Comparison of ENCODE assay signal across 8 cellular contexts in the genomic region with DNA sequence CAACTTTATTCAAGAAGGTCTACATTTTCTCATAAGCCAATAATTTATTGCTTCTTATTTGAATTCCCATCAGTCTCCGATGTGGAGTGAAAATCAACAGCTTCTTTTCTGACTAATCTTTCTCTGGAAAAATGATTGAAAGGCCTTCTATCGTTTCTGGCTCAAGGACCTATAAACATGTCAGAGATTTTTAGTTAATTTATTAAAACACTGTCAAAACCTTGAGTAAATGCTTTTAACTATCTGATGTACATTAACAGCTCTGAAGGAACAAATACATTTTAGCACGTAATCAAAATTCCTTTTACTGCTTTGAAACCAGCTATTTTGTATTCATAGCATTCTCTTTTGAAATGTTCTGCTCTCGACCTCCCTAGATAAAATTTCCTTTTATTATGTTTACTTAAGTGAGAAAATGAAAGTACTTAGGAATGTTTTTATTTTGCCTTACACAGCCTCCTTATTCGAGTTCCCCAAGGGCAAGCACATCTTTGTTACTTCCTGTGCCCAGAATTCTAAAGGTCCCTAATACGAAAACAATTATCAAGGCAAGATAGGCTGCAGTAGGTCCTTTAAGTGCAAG. TPM values are rescaled to one million over a fixed set of nuclear protein-coding genes. Genes with fewer than 3 reads are reported as not detected.
DNase-seq lines count a peak whose midpoint lies in the region; ATAC-seq, FAIRE-seq and TF ChIP-seq lines count a peak whose summit lies in the region.

No MANE protein-coding gene starts in this region.

- peaks cover 3% of the 10 kb centered on the region for H3K27me3 Mint-ChIP-seq in nephron progenitor cell (ENCODE audit: low read depth, poor library complexity)

- peaks cover 18% of the 10 kb centered on the region for H3K79me2 ChIP-seq in GM12878 (ENCODE audit: control insufficient read depth, insufficient read depth, low read length)

- H3K4me3 Mint-ChIP-seq in nephron progenitor cell: peak overlapping the region; percentile 58

- no peaks in the 10 kb centered on the region for H3K9me3 ChIP-seq in GM12878 (replicated peaks; ENCODE audit: control insufficient read depth, insufficient read depth, low read length)

- H2AFZ ChIP-seq in GM12878 (ENCODE audit: control insufficient read depth, low read depth, low read length): peak overlapping the region; percentile 49

- H4K20me1 ChIP-seq in GM12878 (ENCODE audit: control insufficient read depth, insufficient read depth): no peaks in the 10 kb centered on the region

- intact Hi-C loops in GM12878 (cut with micrococcal nuclease; ENCODE audit: unreplicated experiment): no loop called here

- SMC1A ChIA-PET in GM12878 (lab: Charles Lee; ENCODE audit: uncharacterized antibody, unreplicated experiment): interaction anchor here (0.7 to 1.0 kb wide), 2 partner anchors 21 to 96 kb away, joined by 3 read pairs; no protein-coding TSS in a partner anchor

- no peak for TF ChIP-seq POLR2A in GM12878 (IDR thresholded peaks at IDR 0.05; ENCODE audit: low read depth, low read length)

- RAD21 ChIA-PET in GM12878 (lab: Charles Lee; ENCODE audit: unreplicated experiment): interaction anchor here (0.7 kb wide), 1 partner anchor 121 kb away, joined by 3 read pairs; no protein-coding TSS in a partner anchor

- no TSS peak for BruUV-seq in GM12878 (replicated peaks; lab: Mats Ljungman, UMichigan)

- H3K4me3 ChIP-seq in AG10803 (ENCODE audit: low read length) (peak overlapping the region; percentile 20; the same call in 1 of the 2 replicates), GM12878 (no peak overlapping the region; the same call in 1 of the 2 replicates)

- peak overlapping the region; percentile 17; the same call in 1 of the 2 replicates for H3K27ac ChIP-seq in GM12878 (ENCODE audit: control insufficient read depth, insufficient read depth)

- TF ChIP-seq EP300 in GM12878 (IDR thresholded peaks at IDR 0.05; ENCODE audit: borderline replicate concordance in 1 of 2, control insufficient read depth in 1 of 2, low read depth in 2 of 2, low read length in 2 of 2): no peak

- H3K9me3 Mint-ChIP-seq in nephron progenitor cell: peaks cover 4% of the 10 kb centered on the region

- WGBS in GM12878 (ENCODE audit: insufficient coverage, insufficient replicate concordance, low lambda C conversion rate, missing lambda C conversion rate): 82% methylated on average over 6 of the region's 6 CpGs

- no peaks in the 10 kb centered on the region for H3K27me3 ChIP-seq in GM12878 (replicated peaks in 1 of 2; ENCODE audit: control insufficient read depth in 2 of 2, insufficient read depth in 2 of 2, low read length in 1 of 2)

- TF ChIP-seq CTCF in AG10803 (conservative IDR thresholded peaks at IDR 0.05; ENCODE audit: low read length) (no peak), GM12878 (IDR thresholded peaks at IDR 0.05 in 2 of 3, conservative IDR thresholded peaks at IDR 0.05 in 1 of 3; ENCODE audit: control insufficient read depth in 2 of 3, extremely low read depth in 1 of 3, insufficient read depth in 1 of 3, low read depth in 3 of 3, low read length in 3 of 3) (no peak), nephron progenitor cell (IDR thresholded peaks at IDR 0.05) (no peak)

- CTCF ChIA-PET in GM12878 (lab: Yijun Ruan, JAX): interaction anchor here (0.6 kb wide), 1 partner anchor 152 kb away, joined by 7 read pairs; no protein-coding TSS in a partner anchor

- TF ChIP-seq RAD21 in GM12878 (IDR thresholded peaks at IDR 0.05; ENCODE audit: insufficient read depth, low read depth, low read length): no peak

- H3K4me2 ChIP-seq in GM12878 (ENCODE audit: control insufficient read depth, insufficient read depth): peak overlapping the region; percentile 45

- peak; percentile 80 for FAIRE-seq in HTR-8/SVneo (lab: Jason Lieb, UNC)
- FAIRE-seq in GM12878 (lab: Jason Lieb, UNC): no peak

- peaks cover 14% of the 10 kb centered on the region for H3K4me1 ChIP-seq in GM12878 (ENCODE audit: control insufficient read depth, insufficient read depth, low read length)

- peak overlapping the region; percentile 89 for H3K27ac Mint-ChIP-seq in nephron progenitor cell

- no peak overlapping the region; the same call in 1 of the 2 replicates for H3K9ac ChIP-seq in GM12878 (ENCODE audit: control insufficient read depth, insufficient read depth, low read length)

- DNase-seq in AG10803 (ENCODE audit: low read depth): peak; percentile 42
- DNase-seq in HTR-8/SVneo (ENCODE audit: insufficient read length, low spot score): no peak
- DNase-seq in GM12878 (ENCODE audit: low read depth, low spot score): no peak
- no peak for DNase-seq in nephron progenitor cell
- DNase-seq in DMS153 (lab: John Stamatoyannopoulos, UW): no peak
- no peak for DNase-seq in AML-193 (lab: John Stamatoyannopoulos, UW)

- ATAC-seq in GM12878: no peak
- ATAC-seq in GM19395 (IDR thresholded peaks at IDR 0.05; ENCODE audit: unreplicated experiment): no peak
- ATAC-seq in GM19328 (IDR thresholded peaks at IDR 0.05; ENCODE audit: unreplicated experiment): no peak

- H3K4me1 Mint-ChIP-seq in nephron progenitor cell: peaks cover 61% of the 10 kb centered on the region

- no peaks in the 10 kb centered on the region for H3K36me3 ChIP-seq in GM12878 (ENCODE audit: control insufficient read depth in 2 of 2, insufficient read depth in 2 of 2, low read length in 1 of 2)

- POLR2A ChIA-PET in GM12878 (lab: Charles Lee): no interaction called here

- no peaks in the 10 kb centered on the region for H3K36me3 Mint-ChIP-seq in nephron progenitor cell (ENCODE audit: low read depth)

- in situ Hi-C loops in GM12878 (cut with MboI): loop anchor here (5.0 kb wide), 1 partner anchor 69 kb away; no protein-coding TSS in a partner anchor

TF ChIP-seq in GM12878, 131 proteins besides CTCF, POLR2A, EP300 and RAD21:
- TF ChIP-seq CBX5 (IDR thresholded peaks at IDR 0.05; ENCODE audit: low read depth) (no peak), ZBED1 (IDR thresholded peaks at IDR 0.05; ENCODE audit: borderline replicate concordance) (no peak), BMI1 (IDR thresholded peaks at IDR 0.05; ENCODE audit: borderline replicate concordance) (no peak), KAT2A (conservative IDR thresholded peaks at IDR 0.05; ENCODE audit: control insufficient read depth, low read depth, low read length) (no peak)
- TF ChIP-seq, protein P1, sequence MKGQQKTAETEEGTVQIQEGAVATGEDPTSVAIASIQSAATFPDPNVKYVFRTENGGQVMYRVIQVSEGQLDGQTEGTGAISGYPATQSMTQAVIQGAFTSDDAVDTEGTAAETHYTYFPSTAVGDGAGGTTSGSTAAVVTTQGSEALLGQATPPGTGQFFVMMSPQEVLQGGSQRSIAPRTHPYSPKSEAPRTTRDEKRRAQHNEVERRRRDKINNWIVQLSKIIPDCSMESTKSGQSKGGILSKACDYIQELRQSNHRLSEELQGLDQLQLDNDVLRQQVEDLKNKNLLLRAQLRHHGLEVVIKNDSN (IDR thresholded peaks at IDR 0.05; ENCODE audit: borderline replicate concordance, extremely low read length, insufficient read depth, low read depth, low read length): no peak

RNA-seq across cellular contexts. Expression of gene ZFX, which starts 3.2 kb away (rescaled TPM):
- 78.0 and 85.0 TPM in 2 replicates for total RNA-seq in GM12878 (2013; cell fraction: nucleolus; rRNA removed)
- total RNA-seq in GM12878 (2014; rRNA removed) (26.6 and 27.2 TPM in 2 replicates), GM12878 (2014; rRNA removed; fragmentation: Illumina TruSeq; extraction: Trizol) (32.0 and 33.4 TPM in 2 replicates), GM12878 (2021) (36.7 and 40.9 TPM in 2 replicates)
- 15.3 TPM for polyA plus RNA-seq in GM12878 (2011; ENCODE audit: low read depth)
- polyA plus RNA-seq in GM12878 (2011; rRNA removed) (26.0 and 30.2 TPM in 2 replicates), GM12878 (2014; fragmentation: Illumina TruSeq; extraction: Trizol) (17.9 and 18.8 TPM in 2 replicates), GM12878 (2014; fragmentation: Nextera tagmentation; extraction: Ambion mirVana) (10 to 100 TPM in 1 of 2 experiments, 1 to 10 TPM in 1; 6.8 to 17.8 TPM), GM12878 (2014; rRNA removed) (16.3 and 17.4 TPM in 2 replicates), GM12878 (2016; fragmentation: Nextera tagmentation; extraction: Ambion mirVana) (10 to 100 TPM; 23.5 to 25.7 TPM)
- 12.2 and 14.1 TPM in 2 replicates for polyA plus RNA-seq in GM12878 (2011; cell fraction: cytosol; rRNA removed)
- 21.4 and 21.7 TPM in 2 replicates for polyA plus RNA-seq in GM12878 (2011; cell fraction: nucleus; rRNA removed)
- 14.3 and 18.4 TPM in 2 replicates for polyA plus RNA-seq in GM12878 (2012)
- 74.5 and 136 TPM in 2 replicates for polyA minus RNA-seq in GM12878 (2011; rRNA and poly(A)+ RNA removed)
- 30.3 and 39.6 TPM in 2 replicates for polyA minus RNA-seq in GM12878 (2011; cell fraction: cytosol; rRNA and poly(A)+ RNA removed)
- polyA minus RNA-seq in GM12878 (2011; cell fraction: nucleus; rRNA and poly(A)+ RNA removed): 28.9 and 43.2 TPM in 2 replicates
